ENCODE assay signal across 22 cellular contexts in genomic region chr17:16447676-16448075, GRCh38. TPM values are rescaled to one million over a fixed set of nuclear protein-coding genes. Genes with fewer than 3 reads are reported as not detected.
A peak's percentile ranks its signal among the peaks of the same experiment; 100 is the strongest.
DNase-seq lines count a peak whose midpoint lies in the region; ATAC-seq, FAIRE-seq and TF ChIP-seq lines count a peak whose summit lies in the region.
"Had no signal": no experiment of that assay in that cellular context is flagged by ENCODE, and none has a peak within 500 bp of the region (broad histone marks: within the 10 kb centered on the region; RNA-seq: fewer than 3 reads in every experiment).

No MANE protein-coding gene starts in this region.

- H3K4me1 Mint-ChIP-seq in stimulated activated naive CD8-positive, alpha-beta T cell treated with anti-CD3 and anti-CD28 coated beads, Interleukin-15, Interleukin-2, amounts not matched to agents 100 ng/mL and 50 ng/mL, for 24 hours (ENCODE audit: low read depth) = peaks cover 43% of the 10 kb centered on the region
- H3K4me1 Mint-ChIP-seq in activated naive CD8-positive, alpha-beta T cell treated with anti-CD3 and anti-CD28 coated beads, Interleukin-2, amount 10 ng/mL, durations not matched to agents 7 days and 5 days = peaks cover 16% of the 10 kb centered on the region
- peaks cover 4% of the 10 kb centered on the region for H3K4me1 Mint-ChIP-seq in CD14-positive monocyte

- ATAC-seq in stimulated activated naive CD8-positive, alpha-beta T cell treated with anti-CD3 and anti-CD28 coated beads, Interleukin-15, Interleukin-2, amounts not matched to agents 100 U/mL and 50 U/mL, for 24 hours = no peak
- ATAC-seq in activated naive CD8-positive, alpha-beta T cell treated with anti-CD3 and anti-CD28 coated beads, Interleukin-2, amount 10 ng/mL, durations not matched to agents 7 days and 5 days (ENCODE audit: low read depth) = no peak
- ATAC-seq: right cardiac atrium; stimulated activated memory B cell treated with anti-CD40 and anti-IgM and Interleukin-4, amounts not matched to agents 10 μg/mL and 1 μg/mL and 100 μg/mL, for 72 hours had no signal

- H3K4me3 ChIP-seq in NT2/D1 (ENCODE audit: insufficient read length, low read depth) (no peak overlapping the region), brain microvascular endothelial cell (ENCODE audit: low read depth, low read length) (no peak overlapping the region)
- H3K4me3 ChIP-seq: lung, ovary, tibial artery had no signal

- no peak for DNase-seq in stimulated activated naive CD8-positive, alpha-beta T cell treated with anti-CD3 and anti-CD28 coated beads, Interleukin-15, Interleukin-2, amounts not matched to agents 100 U/mL and 50 U/mL, for 24 hours
- DNase-seq in NT2/D1 (ENCODE audit: low read depth, low spot score) (no peak), GM12892 (ENCODE audit: insufficient read length) (no peak), CD14-positive monocyte (ENCODE audit: low spot score) (no peak), brain microvascular endothelial cell (no peak)
- DNase-seq in activated naive CD8-positive, alpha-beta T cell treated with anti-CD3 and anti-CD28 coated beads, Interleukin-2, amount 10 ng/mL, durations not matched to agents 7 days and 5 days = no peak
- DNase-seq: activated CD4-positive, alpha-beta T cell treated with anti-CD3 and anti-CD28 coated beads for 1 hour; activated effector memory CD4-positive, alpha-beta T cell treated with anti-CD3 and anti-CD28 coated beads, Interleukin-2, amount 50 U/mL, for 16 hours; COR-L47; islet precursor cell; NCI-H1417 treated with DMSO at 0.1 percent for 48 hours; NCI-H2171 treated with DMSO at 0.1 percent for 48 hours; NCI-H748 treated with DMSO at 0.1 percent for 48 hours; ovary; tibial artery had no signal

- POLR2A ChIA-PET in activated naive CD8-positive, alpha-beta T cell treated with anti-CD3 and anti-CD28 coated beads, Interleukin-2, amount 10 ng/mL, durations not matched to agents 7 days and 5 days (lab: Charles Lee) = interaction anchor here (1.3 kb wide), 1 partner anchor 9 kb away, joined by 4 read pairs; no protein-coding TSS in a partner anchor

- in situ Hi-C loops in brain microvascular endothelial cell (cut with HindIII; ENCODE audit: low pct_ligation_motif_present, low sequenced_read_pairs) = no loop called here

- no peaks in the 10 kb centered on the region for H3K9me3 Mint-ChIP-seq in stimulated activated naive CD8-positive, alpha-beta T cell treated with anti-CD3 and anti-CD28 coated beads, Interleukin-15, Interleukin-2, amounts not matched to agents 100 ng/mL and 50 ng/mL, for 24 hours
- no peaks in the 10 kb centered on the region for H3K9me3 Mint-ChIP-seq in activated naive CD8-positive, alpha-beta T cell treated with anti-CD3 and anti-CD28 coated beads, Interleukin-2, amount 10 ng/mL, durations not matched to agents 7 days and 5 days
- no peaks in the 10 kb centered on the region for H3K9me3 Mint-ChIP-seq in CD14-positive monocyte
- H3K9me3 Mint-ChIP-seq: stimulated activated memory B cell treated with anti-CD40 and anti-IgM and Interleukin-4, amounts not matched to agents 10 μg/mL and 1 μg/mL and 100 μg/mL, for 72 hours had no signal

- H3K9ac ChIP-seq in NT2/D1 (ENCODE audit: insufficient read length, low read depth) = peak overlapping the region; percentile 32

- H3K27ac Mint-ChIP-seq in stimulated activated naive CD8-positive, alpha-beta T cell treated with anti-CD3 and anti-CD28 coated beads, Interleukin-15, Interleukin-2, amounts not matched to agents 100 ng/mL and 50 ng/mL, for 24 hours = peak overlapping the region; percentile 73
- H3K27ac Mint-ChIP-seq in activated naive CD8-positive, alpha-beta T cell treated with anti-CD3 and anti-CD28 coated beads, Interleukin-2, amount 10 ng/mL, durations not matched to agents 7 days and 5 days = peak overlapping the region; percentile 59
- H3K27ac Mint-ChIP-seq in CD14-positive monocyte = peak overlapping the region in 2 of 7 donors; percentile 37 to 59
- H3K27ac Mint-ChIP-seq: stimulated activated memory B cell treated with anti-CD40 and anti-IgM and Interleukin-4, amounts not matched to agents 10 μg/mL and 1 μg/mL and 100 μg/mL, for 72 hours had no signal

- TF ChIP-seq CTCF in CD14-positive monocyte (IDR thresholded peaks at IDR 0.05) (no peak), brain microvascular endothelial cell (IDR thresholded peaks at IDR 0.05; ENCODE audit: low read depth, low read length, missing control alignments) (no peak)

- no peaks in the 10 kb centered on the region for H3K9me3 ChIP-seq in NT2/D1 (ENCODE audit: insufficient read depth, low read length)
- H3K9me3 ChIP-seq: ovary, tibial artery had no signal

- peak overlapping the region; percentile 3 for H3K4me3 Mint-ChIP-seq in stimulated activated naive CD8-positive, alpha-beta T cell treated with anti-CD3 and anti-CD28 coated beads, Interleukin-15, Interleukin-2, amounts not matched to agents 100 ng/mL and 50 ng/mL, for 24 hours
- H3K4me3 Mint-ChIP-seq in activated naive CD8-positive, alpha-beta T cell treated with anti-CD3 and anti-CD28 coated beads, Interleukin-2, amount 10 ng/mL, durations not matched to agents 7 days and 5 days = no peak overlapping the region
- H3K4me3 Mint-ChIP-seq in CD14-positive monocyte = no peak overlapping the region
- H3K4me3 Mint-ChIP-seq: stimulated activated memory B cell treated with anti-CD40 and anti-IgM and Interleukin-4, amounts not matched to agents 10 μg/mL and 1 μg/mL and 100 μg/mL, for 72 hours had no signal

- no peak for FAIRE-seq in GM12892 (lab: Jason Lieb, UNC)
- FAIRE-seq: colon, GM18507 had no signal

- H3K27ac ChIP-seq in brain microvascular endothelial cell = no peak overlapping the region
- H3K27ac ChIP-seq: ovary, tibial artery had no signal

- peaks cover 55% of the 10 kb centered on the region for H3K36me3 Mint-ChIP-seq in stimulated activated naive CD8-positive, alpha-beta T cell treated with anti-CD3 and anti-CD28 coated beads, Interleukin-15, Interleukin-2, amounts not matched to agents 100 ng/mL and 50 ng/mL, for 24 hours (ENCODE audit: low read depth)
- H3K36me3 Mint-ChIP-seq in activated naive CD8-positive, alpha-beta T cell treated with anti-CD3 and anti-CD28 coated beads, Interleukin-2, amount 10 ng/mL, durations not matched to agents 7 days and 5 days = peaks cover 15% of the 10 kb centered on the region
- H3K36me3 Mint-ChIP-seq in CD14-positive monocyte = peaks cover 44 to 61% of the 10 kb centered on the region in 2 donors

- no peak for TF ChIP-seq POLR2A in GM12892 (IDR thresholded peaks at IDR 0.05; ENCODE audit: low read depth, low read length)

- H3K27me3 ChIP-seq in NT2/D1 (ENCODE audit: insufficient read depth, insufficient read length) (no peaks in the 10 kb centered on the region), brain microvascular endothelial cell (replicated peaks) (no peaks in the 10 kb centered on the region)
- H3K27me3 ChIP-seq: ovary, tibial artery had no signal

- H3K36me3 ChIP-seq in NT2/D1 (ENCODE audit: insufficient read depth, insufficient read length, low read length) (peaks cover 68% of the 10 kb centered on the region), brain microvascular endothelial cell (replicated peaks) (peaks cover 42% of the 10 kb centered on the region)
- H3K36me3 ChIP-seq: ovary had no signal

- peaks cover 20% of the 10 kb centered on the region for H3K4me1 ChIP-seq in NT2/D1 (ENCODE audit: insufficient read depth, insufficient read length)

- H3K27me3 Mint-ChIP-seq in stimulated activated naive CD8-positive, alpha-beta T cell treated with anti-CD3 and anti-CD28 coated beads, Interleukin-15, Interleukin-2, amounts not matched to agents 100 ng/mL and 50 ng/mL, for 24 hours = no peaks in the 10 kb centered on the region
- H3K27me3 Mint-ChIP-seq in activated naive CD8-positive, alpha-beta T cell treated with anti-CD3 and anti-CD28 coated beads, Interleukin-2, amount 10 ng/mL, durations not matched to agents 7 days and 5 days = no peaks in the 10 kb centered on the region
- H3K27me3 Mint-ChIP-seq in CD14-positive monocyte (ENCODE audit: low read depth in 3 of 3) = peaks cover 0 to 1% (median 0%) of the 10 kb centered on the region in 3 donors
- H3K27me3 Mint-ChIP-seq: stimulated activated memory B cell treated with anti-CD40 and anti-IgM and Interleukin-4, amounts not matched to agents 10 μg/mL and 1 μg/mL and 100 μg/mL, for 72 hours had no signal

- intact Hi-C loops in CD14-positive monocyte (cut with micrococcal nuclease) = no loop called here

RNA-seq across cellular contexts. Expression of gene TRPV2, which starts 32.3 kb away (rescaled TPM):
- total RNA-seq in activated naive CD8-positive, alpha-beta T cell treated with anti-CD3 and anti-CD28 coated beads, Interleukin-2, amount 10 ng/mL, durations not matched to agents 7 days and 5 days = 100 to 1,000 TPM in 1 of 2 experiments, 10 to 100 TPM in 1; 97.0 to 107 TPM
- polyA plus RNA-seq in GM12892 (2012; ENCODE audit: missing spikeins) = 34.6 TPM
- polyA plus RNA-seq in CD14-positive monocyte = 10 to 100 TPM; 58.2 to 66.3 TPM

RNA-seq across cellular contexts. Expression of gene LRRC75A, which starts 44.3 kb away (rescaled TPM):
- 1 to 10 TPM; 5.5 to 6.2 TPM for total RNA-seq in activated naive CD8-positive, alpha-beta T cell treated with anti-CD3 and anti-CD28 coated beads, Interleukin-2, amount 10 ng/mL, durations not matched to agents 7 days and 5 days
- 1.1 TPM for polyA plus RNA-seq in GM12892 (2012; ENCODE audit: missing spikeins)
- 1 to 10 TPM; 1.0 to 1.4 TPM for polyA plus RNA-seq in CD14-positive monocyte
- total RNA-seq: HT1080 had no signal
